Comparison of ENCODE assay signal across 1 cellular context in the genomic region with DNA sequence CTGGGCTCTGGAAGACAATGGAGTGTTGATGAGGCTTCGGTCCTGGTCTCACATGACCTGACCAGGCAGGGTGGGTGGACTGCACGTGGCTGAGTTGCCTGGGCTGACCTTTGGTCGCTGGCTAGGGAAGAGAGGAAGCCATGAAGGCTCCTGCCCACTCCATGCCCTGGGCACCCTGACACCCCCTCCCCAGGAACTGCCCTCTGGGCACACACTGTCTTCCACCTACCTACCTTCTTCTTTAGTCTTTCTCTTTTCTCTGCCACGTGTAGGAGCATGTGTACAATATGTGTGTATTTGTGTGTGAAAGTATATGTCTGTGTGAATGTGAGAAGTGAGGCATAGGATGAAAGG.
TF ChIP-seq lines count a peak whose summit lies in the region.

No MANE protein-coding gene starts in this region.

TF ChIP-seq in H1, 55 proteins besides CTCF, POLR2A, EP300 and RAD21:
- TF ChIP-seq CREB1 (IDR thresholded peaks at IDR 0.05) (no peak), CEBPB (IDR thresholded peaks at IDR 0.05; ENCODE audit: low read depth, low read length) (no peak), NRF1 (IDR thresholded peaks at IDR 0.05; ENCODE audit: low read depth, low read length) (no peak), CBX5 (IDR thresholded peaks at IDR 0.05; ENCODE audit: low read depth, low read length) (no peak), GABPA (IDR thresholded peaks at IDR 0.05; ENCODE audit: borderline replicate concordance, insufficient read depth, low read length) (no peak), PHF8 (conservative IDR thresholded peaks at IDR 0.05; ENCODE audit: low read depth, low read length) (no peak), FOSL1 (IDR thresholded peaks at IDR 0.05; ENCODE audit: insufficient read depth, low read depth, low read length) (no peak), GTF2F1 (IDR thresholded peaks at IDR 0.05; ENCODE audit: borderline replicate concordance, low read depth, low read length) (no peak), ZNF274 (IDR thresholded peaks at IDR 0.05; ENCODE audit: borderline replicate concordance, extremely low read depth, low read length) (no peak)
- TF ChIP-seq, protein P1, sequence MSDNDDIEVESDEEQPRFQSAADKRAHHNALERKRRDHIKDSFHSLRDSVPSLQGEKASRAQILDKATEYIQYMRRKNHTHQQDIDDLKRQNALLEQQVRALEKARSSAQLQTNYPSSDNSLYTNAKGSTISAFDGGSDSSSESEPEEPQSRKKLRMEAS (IDR thresholded peaks at IDR 0.05), result no peak
- TF ChIP-seq, protein P2, sequence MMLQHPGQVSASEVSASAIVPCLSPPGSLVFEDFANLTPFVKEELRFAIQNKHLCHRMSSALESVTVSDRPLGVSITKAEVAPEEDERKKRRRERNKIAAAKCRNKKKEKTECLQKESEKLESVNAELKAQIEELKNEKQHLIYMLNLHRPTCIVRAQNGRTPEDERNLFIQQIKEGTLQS (IDR thresholded peaks at IDR 0.05; ENCODE audit: insufficient read depth, low read depth, low read length), result no peak
